ENCODE assay signal across 19 cellular contexts in genomic region chr9:32926901-32927300, GRCh38.
"Had no signal": no experiment of that assay in that cellular context is flagged by ENCODE, and none has a peak within 500 bp of the region (broad histone marks: within the 10 kb centered on the region; RNA-seq: fewer than 3 reads in every experiment).

No MANE protein-coding gene starts in this region.

- DNase-seq: activated CD4-positive, alpha-beta T cell treated with anti-CD3 and anti-CD28 coated beads for 36 hours; activated CD4-positive, alpha-beta T cell treated with anti-CD3 and anti-CD28 coated beads, Interleukin-2, amount 50 U/mL, for 48 hours; activated gamma-delta T cell treated with Interleukin-2 at 50 U/mL for 16 hours; activated naive CD8-positive, alpha-beta T cell treated with anti-CD3 and anti-CD28 coated beads for 36 hours; activated T-cell treated with anti-CD3 and anti-CD28 coated beads for 4 hours; amniotic stem cell; hypothalamus; left ventricle myocardium superior; mesendoderm; naive thymus-derived CD4-positive, alpha-beta T cell; sigmoid colon; stimulated activated CD4-positive, alpha-beta T cell treated with anti-CD3 and anti-CD28 coated beads, Interleukin-4, amount 100 ng/mL, for 24 hours; stomach; T-helper 2 cell; testis had no signal

- ATAC-seq: activated CD4-positive, alpha-beta T cell treated with anti-CD3 and anti-CD28 coated beads for 36 hours; left ventricle myocardium superior; naive thymus-derived CD4-positive, alpha-beta T cell; stimulated activated effector memory CD8-positive, alpha-beta T cell treated with anti-CD3 and anti-CD28 coated beads, Interleukin-12 subunit alpha, Interleukin-12 subunit beta, amount 100 ng/mL, for 72 hours; WTC11 had no signal

- H3K27ac ChIP-seq: cardiac muscle cell, prostate gland, sigmoid colon, stomach, testis had no signal

- H3K9me3 ChIP-seq: prostate gland, sigmoid colon, testis had no signal

- H3K4me3 ChIP-seq: cardiac muscle cell, prostate gland, sigmoid colon, stomach, testis had no signal

- H3K36me3 ChIP-seq: cardiac muscle cell, prostate gland, sigmoid colon had no signal

- H3K27me3 ChIP-seq: cardiac muscle cell, sigmoid colon, stomach, testis had no signal

- H3K4me1 ChIP-seq: prostate gland, sigmoid colon, stomach, testis had no signal
